In genomic region chr2:64869126-64869525, GRCh38 we compare ENCODE assay signal across 23 cellular contexts.
"Had no signal": no experiment of that assay in that cellular context is flagged by ENCODE, and none has a peak within 500 bp of the region (broad histone marks: within the 10 kb centered on the region; RNA-seq: fewer than 3 reads in every experiment).

No MANE protein-coding gene starts in this region.

- H3K9me3 Mint-ChIP-seq: activated naive CD4-positive, alpha-beta T cell treated with anti-CD3 and anti-CD28 coated beads for 36 hours; activated naive CD8-positive, alpha-beta T cell treated with anti-CD3 and anti-CD28 coated beads for 36 hours; natural killer cell treated with Interleukin-12 subunit alpha and Interleukin-12 subunit beta and Interleukin-15 and Interleukin-18, amount 100 ng/mL, for 72 hours; stimulated activated naive B cell treated with anti-CD40 and anti-IgM and Interleukin-4, amounts not matched to agents 10 μg/mL and 1 μg/mL and 100 μg/mL, for 72 hours; T-cell; T-helper 2 cell treated with Interferon-gamma antibody and Interleukin-4, amounts not matched to agents 5 μg/mL and 100 μg/mL, for 36 hours had no signal

- DNase-seq: activated CD8-positive, alpha-beta memory T cell treated with anti-CD3 and anti-CD28 coated beads for 24 hours; activated effector memory CD4-positive, alpha-beta T cell treated with Interleukin-2 at 50 U/mL for 16 hours; activated naive CD8-positive, alpha-beta T cell treated with anti-CD3 and anti-CD28 coated beads for 36 hours; adrenal gland; body of pancreas; dermis blood vessel endothelial cell; effector CD4-positive, alpha-beta T cell; esophagus squamous epithelium; left ventricle myocardium inferior; mucosa of descending colon; pancreas; psoas muscle; stimulated activated naive B cell treated with anti-CD40 and anti-IgM and Interleukin-4, amounts not matched to agents 10 μg/mL and 1 μg/mL and 100 μg/mL, for 72 hours; T-cell; testis; trophoblast cell; uterus had no signal

- H3K4me2 ChIP-seq: smooth muscle cell had no signal

- H3K36me3 Mint-ChIP-seq: activated naive CD8-positive, alpha-beta T cell treated with anti-CD3 and anti-CD28 coated beads for 36 hours; natural killer cell treated with Interleukin-12 subunit alpha and Interleukin-12 subunit beta and Interleukin-15 and Interleukin-18, amount 100 ng/mL, for 72 hours; T-cell had no signal

- H3K36me3 ChIP-seq: adrenal gland, esophagus squamous epithelium, left ventricle myocardium inferior, pancreas, uterus had no signal

- H3K4me3 ChIP-seq: adrenal gland, body of pancreas, esophagus squamous epithelium, left ventricle myocardium inferior, lung, mucosa of descending colon, pancreas, psoas muscle, smooth muscle cell, testis, uterus had no signal

- H3K27ac ChIP-seq: adrenal gland, body of pancreas, epithelial cell of prostate, esophagus squamous epithelium, left ventricle myocardium inferior, pancreas, psoas muscle, testis, uterus had no signal

- H3K9me3 ChIP-seq: adrenal gland, body of pancreas, esophagus squamous epithelium, left ventricle myocardium inferior, mucosa of descending colon, pancreas, psoas muscle, testis, uterus had no signal

- ATAC-seq: body of pancreas; mucosa of descending colon; pancreas; psoas muscle; stimulated activated naive B cell treated with anti-CD40 and anti-IgM and Interleukin-4, amounts not matched to agents 10 μg/mL and 1 μg/mL and 100 μg/mL, for 72 hours; T-cell had no signal

- H3K4me1 ChIP-seq: psoas muscle had no signal

- H3K27me3 ChIP-seq: adrenal gland, body of pancreas, esophagus squamous epithelium, pancreas, testis, uterus had no signal

- H3K27me3 Mint-ChIP-seq: stimulated activated naive B cell treated with anti-CD40 and anti-IgM and Interleukin-4, amounts not matched to agents 10 μg/mL and 1 μg/mL and 100 μg/mL, for 72 hours had no signal

- H3K27ac Mint-ChIP-seq: activated naive CD4-positive, alpha-beta T cell treated with anti-CD3 and anti-CD28 coated beads for 36 hours; activated naive CD8-positive, alpha-beta T cell treated with anti-CD3 and anti-CD28 coated beads for 36 hours; natural killer cell treated with Interleukin-12 subunit alpha and Interleukin-12 subunit beta and Interleukin-15 and Interleukin-18, amount 100 ng/mL, for 72 hours; stimulated activated naive B cell treated with anti-CD40 and anti-IgM and Interleukin-4, amounts not matched to agents 10 μg/mL and 1 μg/mL and 100 μg/mL, for 72 hours; T-cell; T-helper 2 cell treated with Interferon-gamma antibody and Interleukin-4, amounts not matched to agents 5 μg/mL and 100 μg/mL, for 36 hours had no signal

- H3K4me3 Mint-ChIP-seq: activated naive CD4-positive, alpha-beta T cell treated with anti-CD3 and anti-CD28 coated beads for 36 hours; activated naive CD8-positive, alpha-beta T cell treated with anti-CD3 and anti-CD28 coated beads for 36 hours; natural killer cell treated with Interleukin-12 subunit alpha and Interleukin-12 subunit beta and Interleukin-15 and Interleukin-18, amount 100 ng/mL, for 72 hours; stimulated activated naive B cell treated with anti-CD40 and anti-IgM and Interleukin-4, amounts not matched to agents 10 μg/mL and 1 μg/mL and 100 μg/mL, for 72 hours; T-cell; T-helper 2 cell treated with Interferon-gamma antibody and Interleukin-4, amounts not matched to agents 5 μg/mL and 100 μg/mL, for 36 hours had no signal
